ENCODE assay signal across 18 cellular contexts in genomic region chr22:19022755-19023154, GRCh38.
"Had no signal": no experiment of that assay in that cellular context is flagged by ENCODE, and none has a peak within 500 bp of the region (broad histone marks: within the 10 kb centered on the region; RNA-seq: fewer than 3 reads in every experiment).

No MANE protein-coding gene starts in this region.

- H3K27ac Mint-ChIP-seq: activated CD4-positive, alpha-beta memory T cell treated with anti-CD3 and anti-CD28 coated beads, Interleukin-2, amount 10 ng/mL, durations not matched to agents 7 days and 5 days; activated CD8-positive, alpha-beta memory T cell treated with anti-CD3 and anti-CD28 coated beads, Interleukin-2, amount 10 ng/mL, durations not matched to agents 7 days and 5 days; activated naive CD8-positive, alpha-beta T cell treated with anti-CD3 and anti-CD28 coated beads for 36 hours; neural progenitor cell; progenitor cell of endocrine pancreas had no signal

- H3K36me3 ChIP-seq: left ventricle myocardium inferior, neural progenitor cell, tibial nerve, vagina had no signal

- H3K4me3 ChIP-seq: body of pancreas, left ventricle myocardium inferior, neural progenitor cell, tibial nerve, vagina had no signal

- H3K27ac ChIP-seq: body of pancreas, left ventricle myocardium inferior, neural progenitor cell, tibial nerve, vagina had no signal

- H3K4me3 Mint-ChIP-seq: activated CD4-positive, alpha-beta memory T cell treated with anti-CD3 and anti-CD28 coated beads, Interleukin-2, amount 10 ng/mL, durations not matched to agents 7 days and 5 days; activated CD8-positive, alpha-beta memory T cell treated with anti-CD3 and anti-CD28 coated beads, Interleukin-2, amount 10 ng/mL, durations not matched to agents 7 days and 5 days; activated naive CD8-positive, alpha-beta T cell treated with anti-CD3 and anti-CD28 coated beads for 36 hours; neural progenitor cell had no signal

- H3K27me3 ChIP-seq: body of pancreas, vagina had no signal

- H3K9me3 Mint-ChIP-seq: activated CD4-positive, alpha-beta memory T cell treated with anti-CD3 and anti-CD28 coated beads, Interleukin-2, amount 10 ng/mL, durations not matched to agents 7 days and 5 days; activated naive CD8-positive, alpha-beta T cell treated with anti-CD3 and anti-CD28 coated beads for 36 hours; neural progenitor cell had no signal

- H3K36me3 Mint-ChIP-seq: activated CD8-positive, alpha-beta memory T cell treated with anti-CD3 and anti-CD28 coated beads, Interleukin-2, amount 10 ng/mL, durations not matched to agents 7 days and 5 days; activated naive CD8-positive, alpha-beta T cell treated with anti-CD3 and anti-CD28 coated beads for 36 hours; neural progenitor cell had no signal

- H3K9me3 ChIP-seq: body of pancreas, left ventricle myocardium inferior, tibial nerve, vagina had no signal

- H3K4me1 ChIP-seq: body of pancreas, left ventricle myocardium inferior, neural progenitor cell, tibial nerve, vagina had no signal

- H3K4me1 Mint-ChIP-seq: activated CD8-positive, alpha-beta memory T cell treated with anti-CD3 and anti-CD28 coated beads, Interleukin-2, amount 10 ng/mL, durations not matched to agents 7 days and 5 days; activated naive CD8-positive, alpha-beta T cell treated with anti-CD3 and anti-CD28 coated beads for 36 hours had no signal

- ATAC-seq: activated CD8-positive, alpha-beta memory T cell treated with anti-CD3 and anti-CD28 coated beads, Interleukin-2, amount 10 ng/mL, durations not matched to agents 7 days and 5 days; body of pancreas had no signal

- DNase-seq: activated CD4-positive, alpha-beta memory T cell treated with anti-CD3 and anti-CD28 coated beads, Interleukin-2, amount 10 ng/mL, durations not matched to agents 7 days and 5 days; activated CD4-positive, alpha-beta T cell treated with anti-CD3 and anti-CD28 coated beads for 48 hours; activated CD4-positive, CD25-positive, alpha-beta regulatory T cell; activated CD8-positive, alpha-beta memory T cell treated with anti-CD3 and anti-CD28 coated beads, Interleukin-2, amount 10 ng/mL, durations not matched to agents 7 days and 5 days; activated naive CD8-positive, alpha-beta T cell treated with anti-CD3 and anti-CD28 coated beads for 36 hours; body of pancreas; erythroblast; foreskin melanocyte; left ventricle myocardium inferior; mammary epithelial cell; midbrain; stimulated activated CD4-positive, alpha-beta T cell treated with anti-CD3 and anti-CD28 coated beads, Interleukin-12 subunit alpha, Interleukin-12 subunit beta, amount 100 ng/mL, for 4 hours; stimulated activated CD4-positive, alpha-beta T cell treated with anti-CD3 and anti-CD28 coated beads, Interleukin-1b, Interleukin-23, amount 100 ng/mL, for 48 hours; stimulated activated naive CD4-positive, alpha-beta T cell treated with Interleukin-2 at 50 U/mL for 16 hours had no signal
